ENCODE assay signal across 32 cellular contexts in genomic region chr2:209008636-209009287, GRCh38.
"Had no signal": no experiment of that assay in that cellular context is flagged by ENCODE, and none has a peak within 500 bp of the region (broad histone marks: within the 10 kb centered on the region; RNA-seq: fewer than 3 reads in every experiment).

No MANE protein-coding gene starts in this region.

- H3K4me3 ChIP-seq: adrenal gland, body of pancreas, breast epithelium, coronary artery, MG63 had no signal

- H3K4me1 ChIP-seq: adrenal gland, body of pancreas, breast epithelium had no signal

- H3K27me3 ChIP-seq: adrenal gland, body of pancreas, breast epithelium, MG63 had no signal

- H3K4me1 Mint-ChIP-seq: activated CD4-positive, alpha-beta T cell treated with anti-CD3 and anti-CD28 coated beads for 36 hours; activated CD4-positive, alpha-beta T cell treated with anti-CD3 and anti-CD28 coated beads, Interleukin-2, amount 10 ng/mL, durations not matched to agents 7 days and 5 days had no signal

- H3K27me3 Mint-ChIP-seq: activated CD4-positive, alpha-beta T cell treated with anti-CD3 and anti-CD28 coated beads for 36 hours; activated CD4-positive, alpha-beta T cell treated with anti-CD3 and anti-CD28 coated beads, Interleukin-2, amount 10 ng/mL, durations not matched to agents 7 days and 5 days had no signal

- FAIRE-seq: astrocyte had no signal

- H3K27ac Mint-ChIP-seq: activated CD4-positive, alpha-beta T cell treated with anti-CD3 and anti-CD28 coated beads for 36 hours; activated CD4-positive, alpha-beta T cell treated with anti-CD3 and anti-CD28 coated beads, Interleukin-2, amount 10 ng/mL, durations not matched to agents 7 days and 5 days; activated naive CD4-positive, alpha-beta T cell treated with anti-CD3 and anti-CD28 coated beads for 36 hours; activated naive CD4-positive, alpha-beta T cell treated with anti-CD3 and anti-CD28 coated beads, Interleukin-2, amount 50 U/mL, for 72 hours; activated T-helper 1 cell treated with anti-CD3 and anti-CD28 coated beads, Interleukin-12 subunit alpha, Interleukin-12 subunit beta, Interleukin-2, Interleukin-4 antibody, amounts not matched to agents 30 ng/mL and 10 ng/mL and 1 ng/mL, durations not matched to agents 14 hours and 24 hours and 36 hours had no signal

- DNase-seq: activated CD4-positive, alpha-beta T cell treated with anti-CD3 and anti-CD28 coated beads for 36 hours; activated CD4-positive, alpha-beta T cell treated with anti-CD3 and anti-CD28 coated beads, Interleukin-2, amount 10 ng/mL, durations not matched to agents 7 days and 5 days; activated CD4-positive, alpha-beta T cell treated with anti-CD3 and anti-CD28 coated beads, Interleukin-2, amount 50 U/mL, for 48 hours; activated CD8-positive, alpha-beta memory T cell treated with anti-CD3 and anti-CD28 coated beads, Interleukin-2, amount 50 U/mL, for 4 hours; activated gamma-delta T cell treated with Interleukin-2 at 50 U/mL for 16 hours; activated naive CD4-positive, alpha-beta T cell treated with anti-CD3 and anti-CD28 coated beads for 36 hours; activated T-cell treated with anti-CD3 and anti-CD28 coated beads for 4 hours; activated T-cell treated with anti-CD3 and anti-CD28 coated beads, Interleukin-2, amount 50 U/mL, for 4 hours; adrenal gland; body of pancreas; MG63; NCI-H1048; NCI-H1436; NCI-H1694; NCI-H1930; NCI-H2171 treated with DMSO at 0.1 percent for 48 hours; NCI-H2227 treated with DMSO at 0.1 percent for 48 hours; NCI-H446; NCI-H510A treated with DMSO at 0.1 percent for 48 hours; NCI-H526 treated with DMSO at 0.1 percent for 48 hours; NCI-H774; Right ventricle myocardium superior; SW 1271; T-helper 1 cell; T-helper 2 cell; T-helper 9 cell had no signal

- H3K27ac ChIP-seq: adrenal gland, body of pancreas, breast epithelium, coronary artery had no signal

- H3K36me3 ChIP-seq: adrenal gland, breast epithelium, MG63 had no signal

- H3K9me3 ChIP-seq: adrenal gland, body of pancreas, MG63 had no signal

- H3K4me3 Mint-ChIP-seq: activated CD4-positive, alpha-beta T cell treated with anti-CD3 and anti-CD28 coated beads for 36 hours; activated CD4-positive, alpha-beta T cell treated with anti-CD3 and anti-CD28 coated beads, Interleukin-2, amount 10 ng/mL, durations not matched to agents 7 days and 5 days; activated naive CD4-positive, alpha-beta T cell treated with anti-CD3 and anti-CD28 coated beads for 36 hours; activated T-cell treated with anti-CD3 and anti-CD28 coated beads, Interleukin-2, amount 50 U/mL, for 4 hours; activated T-helper 1 cell treated with anti-CD3 and anti-CD28 coated beads, Interleukin-12 subunit alpha, Interleukin-12 subunit beta, Interleukin-2, Interleukin-4 antibody, amounts not matched to agents 30 ng/mL and 10 ng/mL and 1 ng/mL, durations not matched to agents 14 hours and 24 hours and 36 hours had no signal

- ATAC-seq: activated CD4-positive, alpha-beta T cell treated with anti-CD3 and anti-CD28 coated beads for 36 hours; activated CD4-positive, CD25-positive, alpha-beta regulatory T cell treated with anti-CD3 and anti-CD28 coated beads, Interleukin-2, amount 50 U/mL, for 24 hours; activated naive CD4-positive, alpha-beta T cell treated with anti-CD3 and anti-CD28 coated beads, Interleukin-2, amount 50 U/mL, for 72 hours; activated T-cell treated with anti-CD3 and anti-CD28 coated beads, Interleukin-2, amount 50 U/mL, for 4 hours; body of pancreas had no signal
